8 cellular contexts compared by ENCODE assay signal in the genomic region with DNA sequence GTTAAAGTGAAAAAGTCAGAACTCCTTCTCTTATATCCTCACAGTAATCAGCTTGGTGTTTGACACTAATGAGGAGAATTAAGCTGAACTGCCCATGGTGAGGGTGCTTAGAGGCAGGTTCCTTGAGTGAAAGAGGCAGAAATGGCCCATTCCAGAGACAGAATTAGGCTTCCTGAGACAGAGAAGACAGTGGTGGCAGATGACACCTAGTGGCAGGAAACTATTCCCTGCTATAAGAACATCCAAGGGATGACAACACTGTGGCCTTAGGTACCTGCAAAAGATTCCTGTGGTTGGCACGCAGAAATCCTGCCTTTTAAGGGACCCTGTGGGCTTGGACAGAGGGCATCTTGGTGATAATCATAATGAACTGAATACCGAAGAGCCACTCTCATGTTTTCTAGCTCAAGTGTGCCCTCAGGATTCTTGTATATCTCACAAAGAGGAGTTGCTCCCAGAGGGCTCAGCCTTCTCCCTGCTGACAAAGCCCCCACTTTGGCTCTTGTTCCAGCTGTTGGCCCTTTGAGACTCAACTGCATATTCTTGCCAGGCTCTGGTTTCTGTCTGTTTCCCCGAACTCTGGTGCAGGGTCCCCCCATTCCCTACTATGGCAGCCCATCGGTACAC. TPM values are rescaled to one million over a fixed set of nuclear protein-coding genes. Genes with fewer than 3 reads are reported as not detected.
A peak's percentile ranks its signal among the peaks of the same experiment; 100 is the strongest.
DNase-seq lines count a peak whose midpoint lies in the region; ATAC-seq and TF ChIP-seq lines count a peak whose summit lies in the region.

No MANE protein-coding gene starts in this region.

- no peak overlapping the region for H2AK5ac ChIP-seq in mesenchymal stem cell (ENCODE audit: low read length, severe bottlenecking)

- no peak overlapping the region for H2AFZ ChIP-seq in mesenchymal stem cell (ENCODE audit: low read depth, low read length)

- no peak overlapping the region for H3K23ac ChIP-seq in mesenchymal stem cell (ENCODE audit: low read length in 2 of 2)

- DNase-seq in stimulated activated CD4-positive, alpha-beta T cell treated with anti-CD3 and anti-CD28 coated beads, Interleukin-4, amount 100 ng/mL, for 24 hours, result peak; percentile 13
- no peak for DNase-seq in stimulated activated CD4-positive, alpha-beta T cell treated with anti-CD3 and anti-CD28 coated beads, Interleukin-1b, Interleukin-23, amount 100 ng/mL, for 48 hours
- DNase-seq in LoVo (ENCODE audit: low spot score) (peak; percentile 73), Peyer's patch (peak in 1 of 3 donors; percentile 61), endothelial cell (ENCODE audit: low spot score) (no peak), mesenchymal stem cell (peak; percentile 63)
- no peak for DNase-seq in activated CD8-positive, alpha-beta memory T cell treated with anti-CD3 and anti-CD28 coated beads, Interleukin-2, amount 50 U/mL, for 48 hours

- TF ChIP-seq POLR2A in Peyer's patch (IDR thresholded peaks at IDR 0.05), result no peak

- H3K9me3 ChIP-seq in Peyer's patch (no peaks in the 10 kb centered on the region), mesenchymal stem cell (ENCODE audit: control insufficient read depth, low read length) (no peaks in the 10 kb centered on the region)

- H2BK120ac ChIP-seq in mesenchymal stem cell (ENCODE audit: low read depth, low read length), result no peak overlapping the region

- no peak overlapping the region for H4K8ac ChIP-seq in mesenchymal stem cell (ENCODE audit: low read length)

- no peak overlapping the region for H3K14ac ChIP-seq in mesenchymal stem cell (ENCODE audit: low read length in 2 of 2)

- 57% methylated on average over 4 of the region's 4 CpGs for WGBS in mesenchymal stem cell

- H3K36me3 ChIP-seq in Peyer's patch (no peaks in the 10 kb centered on the region), mesenchymal stem cell (ENCODE audit: control insufficient read depth in 1 of 2, insufficient read depth in 2 of 2, low read depth in 1 of 2, low read length in 2 of 2) (no peaks in the 10 kb centered on the region)

- H4K91ac ChIP-seq in mesenchymal stem cell (ENCODE audit: low read length), result no peak overlapping the region

- no peak overlapping the region for H3K9ac ChIP-seq in mesenchymal stem cell (ENCODE audit: low read length)

- TF ChIP-seq CTCF in Peyer's patch (IDR thresholded peaks at IDR 0.05) (peak in 4 of 6 experiments; percentile 63 to 82 (median 80)), endothelial cell (IDR thresholded peaks at IDR 0.05; ENCODE audit: unreplicated experiment) (peak; percentile 47)

- no peaks in the 10 kb centered on the region for H3K79me1 ChIP-seq in mesenchymal stem cell (replicated peaks; ENCODE audit: low read length, poor library complexity, severe bottlenecking)

- H3K4me1 Mint-ChIP-seq in endothelial cell (ENCODE audit: unreplicated experiment), result no peaks in the 10 kb centered on the region

- H3K9me3 Mint-ChIP-seq in endothelial cell (ENCODE audit: unreplicated experiment), result no peaks in the 10 kb centered on the region

- H3K4me2 ChIP-seq in mesenchymal stem cell (ENCODE audit: low read length, poor library complexity, severe bottlenecking), result no peak overlapping the region

- H2BK12ac ChIP-seq in mesenchymal stem cell (ENCODE audit: low read length in 2 of 2), result no peak overlapping the region

- no peak overlapping the region for H2BK15ac ChIP-seq in mesenchymal stem cell (ENCODE audit: low read depth, poor library complexity, severe bottlenecking)

- H3K27ac Mint-ChIP-seq in endothelial cell (ENCODE audit: unreplicated experiment), result no peak overlapping the region

- no peak overlapping the region for H3K18ac ChIP-seq in mesenchymal stem cell (ENCODE audit: low read depth in 1 of 2, low read length in 2 of 2)

- H3K27ac ChIP-seq in Peyer's patch (no peak overlapping the region), mesenchymal stem cell (ENCODE audit: low read length, poor library complexity, severe bottlenecking) (no peak overlapping the region)

- H3K36me3 Mint-ChIP-seq in endothelial cell (ENCODE audit: low read depth, unreplicated experiment), result no peaks in the 10 kb centered on the region

- no peaks in the 10 kb centered on the region for H3K27me3 Mint-ChIP-seq in endothelial cell (ENCODE audit: unreplicated experiment)

- H3K4me3 Mint-ChIP-seq in endothelial cell (ENCODE audit: unreplicated experiment), result no peak overlapping the region

- H3K4me1 ChIP-seq in Peyer's patch (no peaks in the 10 kb centered on the region), mesenchymal stem cell (ENCODE audit: control insufficient read depth, insufficient read depth, low read depth, low read length) (no peaks in the 10 kb centered on the region)

- no peak for ATAC-seq in GM21367 (IDR thresholded peaks at IDR 0.05; ENCODE audit: unreplicated experiment)

- H2BK5ac ChIP-seq in mesenchymal stem cell (ENCODE audit: low read depth, low read length, poor library complexity, severe bottlenecking), result no peak overlapping the region

- H3K4ac ChIP-seq in mesenchymal stem cell (ENCODE audit: low read depth in 1 of 2, low read length in 2 of 2), result no peak overlapping the region

- H3K27me3 ChIP-seq in Peyer's patch, result no peaks in the 10 kb centered on the region
- H3K27me3 ChIP-seq in mesenchymal stem cell (ENCODE audit: control insufficient read depth in 1 of 2, insufficient read depth in 1 of 2, low read length in 2 of 2), result peaks cover 10 to 57% of the 10 kb centered on the region in 2 experiments

- no peak overlapping the region for H3K4me3 ChIP-seq in Peyer's patch
- H3K4me3 ChIP-seq in mesenchymal stem cell (ENCODE audit: insufficient read depth in 1 of 2, low read depth in 1 of 2, low read length in 2 of 2), result no peak overlapping the region

RNA-seq across cellular contexts. Expression of a gene that starts 56.0 kb away (rescaled TPM):
- total RNA-seq in Peyer's patch, result 1 to 10 TPM; 1.5 to 3.5 (median 2.8) TPM
- total RNA-seq in endothelial cell (ENCODE audit: unreplicated experiment), result 0.05 TPM
- not detected for polyA plus RNA-seq in mesenchymal stem cell (2013, experiment 1 of 2)
- polyA plus RNA-seq in mesenchymal stem cell (2013, experiment 2 of 2), result not detected

Comparison
In these comparisons a context has a peak if more than half of its experiments do, and no peak if none do; other contexts are left out.
1. DNase-seq: peak in stimulated activated CD4-positive, alpha-beta T cell treated with anti-CD3 and anti-CD28 coated beads, Interleukin-4, amount 100 ng/mL, for 24 hours (single experiment), LoVo (single experiment) and mesenchymal stem cell (single experiment); none in stimulated activated CD4-positive, alpha-beta T cell treated with anti-CD3 and anti-CD28 coated beads, Interleukin-1b, Interleukin-23, amount 100 ng/mL, for 48 hours (single experiment), endothelial cell (single experiment) and activated CD8-positive, alpha-beta memory T cell treated with anti-CD3 and anti-CD28 coated beads, Interleukin-2, amount 50 U/mL, for 48 hours (single experiment).